Comparison of ENCODE assay signal across 23 cellular contexts in genomic region chr4:123569541-123569940, GRCh38.
DNase-seq lines count a peak whose midpoint lies in the region; ATAC-seq, FAIRE-seq and TF ChIP-seq lines count a peak whose summit lies in the region.
"Had no signal": no experiment of that assay in that cellular context is flagged by ENCODE, and none has a peak within 500 bp of the region (broad histone marks: within the 10 kb centered on the region; RNA-seq: fewer than 3 reads in every experiment).

No MANE protein-coding gene starts in this region.

- no peak overlapping the region for H4K5ac ChIP-seq in IMR-90 (ENCODE audit: low read depth, low read length)

- H3K36me3 ChIP-seq in IMR-90 (ENCODE audit: control insufficient read depth, insufficient read depth, low read length) = no peaks in the 10 kb centered on the region
- H3K36me3 ChIP-seq: BE2C; BLaER1 treated with 17β-estradiol and CSF1 and Interleukin-3, amounts not matched to agents 10 nM and 100 nM; HAP-1 had no signal

- H2BK15ac ChIP-seq in IMR-90 (ENCODE audit: low read depth, low read length) = no peak overlapping the region

- no peaks in the 10 kb centered on the region for H3K27me3 ChIP-seq in IMR-90 (ENCODE audit: control insufficient read depth, insufficient read depth, low read length)
- H3K27me3 ChIP-seq: BE2C; BLaER1 treated with 17β-estradiol and CSF1 and Interleukin-3, amounts not matched to agents 10 nM and 100 nM had no signal

- dilution Hi-C loops in IMR-90 (cut with HindIII; ENCODE audit: low sequenced_read_pairs, unreplicated experiment) = no loop called here

- no peak overlapping the region for H2BK5ac ChIP-seq in IMR-90 (ENCODE audit: low read depth, low read length, poor library complexity, severe bottlenecking)

- H4K20me1 ChIP-seq in IMR-90 (ENCODE audit: insufficient read depth, low read length) = no peaks in the 10 kb centered on the region
- H4K20me1 ChIP-seq: BLaER1 treated with 17β-estradiol and CSF1 and Interleukin-3, amounts not matched to agents 10 nM and 100 nM had no signal

- no peak for TF ChIP-seq CTCF in IMR-90 (conservative IDR thresholded peaks at IDR 0.05; ENCODE audit: low read depth, low read length)

- H2AK5ac ChIP-seq in IMR-90 (ENCODE audit: low read depth, low read length) = no peak overlapping the region

- H2BK20ac ChIP-seq in IMR-90 (ENCODE audit: low read depth, low read length) = no peak overlapping the region

- FAIRE-seq in A204.1 (lab: Jason Lieb, UNC) (peak; percentile 94), G401.6 (lab: Jason Lieb, UNC) (peak; percentile 95), colon (lab: Jason Lieb, UNC) (peak; percentile 91)
- FAIRE-seq: D721Med, GM12891, H54 had no signal

- H3K27ac ChIP-seq in IMR-90 (ENCODE audit: insufficient read depth, low read length) = no peak overlapping the region
- H3K27ac ChIP-seq: BLaER1 treated with 17β-estradiol and CSF1 and Interleukin-3, amounts not matched to agents 10 nM and 100 nM had no signal

- no peak overlapping the region for H3K4me2 ChIP-seq in IMR-90 (ENCODE audit: low read depth, low read length)
- H3K4me2 ChIP-seq: BLaER1 treated with 17β-estradiol and CSF1 and Interleukin-3, amounts not matched to agents 10 nM and 100 nM had no signal

- H4K8ac ChIP-seq in IMR-90 (ENCODE audit: low read depth in 2 of 2, low read length in 2 of 2) = no peak overlapping the region

- H4K91ac ChIP-seq in IMR-90 (ENCODE audit: insufficient read depth, low read depth, low read length) = no peak overlapping the region

- H3K14ac ChIP-seq in IMR-90 (replicated peaks; ENCODE audit: low read depth, low read length) = no peak overlapping the region

- H3K9me1 ChIP-seq in IMR-90 (ENCODE audit: insufficient read depth, low read length) = no peaks in the 10 kb centered on the region

- no peaks in the 10 kb centered on the region for H3K9me3 ChIP-seq in IMR-90 (ENCODE audit: control insufficient read depth, insufficient read depth, low read length)
- H3K9me3 ChIP-seq: BE2C had no signal

- no peak overlapping the region for H3K18ac ChIP-seq in IMR-90 (ENCODE audit: low read depth, low read length)

- no peak for TF ChIP-seq POLR2A in IMR-90 (IDR thresholded peaks at IDR 0.05; ENCODE audit: low read depth, low read length)

- intact Hi-C loops in IMR-90 (cut with micrococcal nuclease) = loop anchor here (10.0 kb wide), 1 partner anchor 445 kb away; no protein-coding TSS in a partner anchor

- H3K4me1 ChIP-seq in IMR-90 (ENCODE audit: control insufficient read depth, insufficient read depth, low read length) = no peaks in the 10 kb centered on the region
- H3K4me1 ChIP-seq: HAP-1 had no signal

- no peak overlapping the region for H3K4ac ChIP-seq in IMR-90 (ENCODE audit: low read depth, low read length)

- CTCF ChIA-PET in IMR-90 (lab: Yijun Ruan, JAX) = no interaction called here

- H3K9ac ChIP-seq in IMR-90 (ENCODE audit: low read depth, low read length) = no peak overlapping the region
- H3K9ac ChIP-seq: BLaER1 treated with 17β-estradiol and CSF1 and Interleukin-3, amounts not matched to agents 10 nM and 100 nM had no signal

- H2AK9ac ChIP-seq in IMR-90 (replicated peaks; ENCODE audit: low read depth, low read length, poor library complexity) = no peak overlapping the region

- ATAC-seq in IMR-90 (ENCODE audit: low read depth) (no peak), HG02798 (IDR thresholded peaks at IDR 0.05; ENCODE audit: poor library complexity, unreplicated experiment) (no peak)

- H3K79me1 ChIP-seq in IMR-90 (ENCODE audit: low read depth in 1 of 2, low read length in 2 of 2) = no peaks in the 10 kb centered on the region

- H2AFZ ChIP-seq in IMR-90 (replicated peaks; ENCODE audit: low read length, poor library complexity) = no peak overlapping the region

- in situ Hi-C loops in IMR-90 (cut with MboI; ENCODE audit: low sequenced_read_pairs) = no loop called here

- no CpG with 5 or more reads among the region's 2 CpGs for WGBS in IMR-90 (ENCODE audit: extremely low coverage in 2 of 2, insufficient read length in 1 of 2), 2 experiments

- H3K56ac ChIP-seq in IMR-90 (ENCODE audit: extremely low read depth, insufficient read depth, low read length) = no peak overlapping the region

- no peak for DNase-seq in IMR-90
- no peak for DNase-seq in 8988T
- DNase-seq in activated CD4-positive, alpha-beta T cell treated with anti-CD3 and anti-CD28 coated beads for 4 hours = no peak
- DNase-seq in NCI-H748 treated with DMSO at 0.1 percent for 48 hours (lab: John Stamatoyannopoulos, UW) = no peak
- DNase-seq: ACHN; AML-193; BE2C; CD4-positive, alpha-beta T cell; CD8-positive, alpha-beta memory T cell; DMS 273 treated with DMSO at 0.1 percent for 48 hours; DMS79; EL; GF-D8; GOT3 had no signal

- H3K4me3 ChIP-seq in IMR-90 (ENCODE audit: insufficient read depth, low read depth, low read length) = no peak overlapping the region
- H3K4me3 ChIP-seq: BLaER1 treated with 17β-estradiol and CSF1 and Interleukin-3, amounts not matched to agents 10 nM and 100 nM; HAP-1 had no signal

- no peak for TF ChIP-seq RAD21 in IMR-90 (IDR thresholded peaks at IDR 0.05; ENCODE audit: low read length)

- POLR2A ChIA-PET in IMR-90 (lab: Charles Lee; ENCODE audit: unreplicated experiment) = no interaction called here

- BruUV-seq in IMR-90 (replicated peaks; lab: Mats Ljungman, UMichigan) = no TSS peak

- no peak overlapping the region for H3K23ac ChIP-seq in IMR-90 (ENCODE audit: low read depth, low read length)

- no peak overlapping the region for H2BK120ac ChIP-seq in IMR-90 (ENCODE audit: low read depth, low read length)

TF ChIP-seq in IMR-90, 13 proteins besides CTCF, POLR2A, EP300 and RAD21:
- no peak for TF ChIP-seq CHD1 (IDR thresholded peaks at IDR 0.05; ENCODE audit: low read depth, low read length)
- TF ChIP-seq SMC3 (IDR thresholded peaks at IDR 0.05; ENCODE audit: low read depth, low read length) = no peak
- peak; percentile 71 for TF ChIP-seq NFE2L2 (IDR thresholded peaks at IDR 0.05; ENCODE audit: low read depth, low read length)
